In genomic region chr22:18985761-18986160, GRCh38 we compare ENCODE assay signal across 28 cellular contexts. TPM values are rescaled to one million over a fixed set of nuclear protein-coding genes. Genes with fewer than 3 reads are reported as not detected.
"Had no signal": no experiment of that assay in that cellular context is flagged by ENCODE, and none has a peak within 500 bp of the region (broad histone marks: within the 10 kb centered on the region; RNA-seq: fewer than 3 reads in every experiment).

No MANE protein-coding gene starts in this region.

- H3K36me3 ChIP-seq: breast epithelium, Peyer's patch, SJSA1 had no signal

- H3K4me3 ChIP-seq: body of pancreas, breast epithelium, Peyer's patch, SJSA1 had no signal

- H3K4me1 ChIP-seq: body of pancreas, breast epithelium, Peyer's patch, SJSA1 had no signal

- H3K9ac ChIP-seq: SK-N-SH had no signal

- H3K4me2 ChIP-seq: SK-N-SH had no signal

- H3K9me3 ChIP-seq: body of pancreas, Peyer's patch, SJSA1, SK-N-SH had no signal

- DNase-seq: activated CD4-positive, alpha-beta T cell treated with anti-CD3 and anti-CD28 coated beads, Interleukin-2, amount 10 ng/mL, durations not matched to agents 7 days and 5 days; activated CD4-positive, alpha-beta T cell treated with anti-CD3 and anti-CD28 coated beads, Interleukin-2, amount 50 U/mL, for 48 hours; activated CD8-positive, alpha-beta T cell treated with anti-CD3 and anti-CD28 coated beads, Interleukin-2, amount 10 ng/mL, durations not matched to agents 7 days and 5 days; activated gamma-delta T cell; activated naive CD4-positive, alpha-beta T cell treated with Interleukin-2 at 50 U/mL for 16 hours; activated naive CD8-positive, alpha-beta T cell treated with anti-CD3 and anti-CD28 coated beads, Interleukin-2, amount 10 ng/mL, durations not matched to agents 7 days and 5 days; activated T-cell treated with anti-CD3 and anti-CD28 coated beads, Interleukin-2, amount 50 U/mL, for 24 hours; amygdala; body of pancreas; NCI-H1092 treated with DMSO at 0.1 percent for 48 hours; NCI-H1417; NCI-H146; NCI-H187; NCI-H2029 treated with DMSO at 0.1 percent for 48 hours; NCI-H2107; NCI-H2171; NCI-H510A; NCI-H526; NCI-H748 treated with DMSO at 0.1 percent for 48 hours; NK-92 treated with Interleukin-12 subunit alpha and Interleukin-12 subunit beta, amount 100 ng/mL, for 24 hours; PC-3; RPMI8226; SHP77 treated with DMSO at 0.1 percent for 48 hours; SK-N-SH had no signal

- H3K27me3 ChIP-seq: body of pancreas, breast epithelium, Peyer's patch had no signal

- H3K27ac ChIP-seq: body of pancreas, breast epithelium, Peyer's patch, SJSA1 had no signal

- ATAC-seq: activated CD8-positive, alpha-beta T cell treated with anti-CD3 and anti-CD28 coated beads, Interleukin-2, amount 10 ng/mL, durations not matched to agents 7 days and 5 days; body of pancreas; PC-3 had no signal

RNA-seq across cellular contexts. Expression of gene PRODH, which starts 49.7 kb away (rescaled TPM):
- total RNA-seq: activated CD8-positive, alpha-beta T cell treated with anti-CD3 and anti-CD28 coated beads, Interleukin-2, amount 10 ng/mL, durations not matched to agents 7 days and 5 days; M059J; SJSA1 had no signal
